7 cellular contexts compared by ENCODE assay signal in the genomic region with DNA sequence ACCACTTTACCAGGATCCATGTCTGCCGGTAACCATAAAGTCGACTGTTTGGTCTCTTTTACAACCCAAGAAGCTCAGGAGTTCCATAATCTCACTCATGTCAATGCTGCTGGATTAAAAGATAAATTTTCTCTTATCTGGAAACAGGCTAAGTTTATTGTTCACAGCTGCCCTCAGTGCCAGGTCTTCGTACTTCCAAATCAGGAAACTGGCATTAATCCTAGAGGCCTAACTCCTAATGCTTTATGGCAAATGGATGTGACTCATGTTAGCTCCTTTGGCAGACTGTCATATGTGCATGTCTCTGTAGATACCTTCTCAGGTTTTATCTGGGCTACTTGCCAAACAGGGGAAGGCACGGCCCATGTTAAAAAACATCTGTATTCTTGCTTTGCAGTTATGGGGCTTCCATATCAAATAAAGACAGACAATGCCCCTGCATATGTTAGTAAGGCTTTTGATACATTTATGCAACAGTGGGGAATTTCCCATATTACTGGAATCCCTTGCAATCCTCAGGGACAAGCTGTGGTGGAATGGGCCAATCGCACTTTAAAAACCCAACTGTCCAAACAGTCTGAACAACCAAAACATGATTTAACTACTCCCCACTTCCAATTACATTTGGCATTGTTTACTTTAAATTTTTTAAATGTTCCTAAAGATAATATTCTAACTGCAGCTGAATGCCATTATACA.
DNase-seq lines count a peak whose midpoint lies in the region; ATAC-seq and TF ChIP-seq lines count a peak whose summit lies in the region.
"Not testable (repeated sequence)": the region's sequence is repeated elsewhere in the genome, so short reads cannot be mapped to it uniquely, and the experiment has no call there.

No MANE protein-coding gene starts in this region.

- POLR2A ChIA-PET in Panc1 (lab: Charles Lee), result not testable (repeated sequence)

- TF ChIP-seq CTCF in Panc1 (IDR thresholded peaks at IDR 0.05); astrocyte of the spinal cord (IDR thresholded peaks at IDR 0.05; ENCODE audit: low read depth, low read length); epithelial cell of esophagus (IDR thresholded peaks at IDR 0.05; ENCODE audit: insufficient read depth, low read depth, low read length, missing control alignments); retinal pigment epithelial cell (conservative IDR thresholded peaks at IDR 0.05; ENCODE audit: low read depth, low read length): not testable (repeated sequence)

- not testable (repeated sequence) for H3K9me3 ChIP-seq in Panc1 (ENCODE audit: control insufficient read depth, insufficient read depth, low read depth, low read length)

- intact Hi-C loops in Panc1 (cut with micrococcal nuclease; ENCODE audit: unreplicated experiment), result not testable (repeated sequence)

- not testable (repeated sequence) for BruUV-seq in Panc1 (replicated peaks; lab: Mats Ljungman, UMichigan)

- in situ Hi-C loops in Panc1 (cut with HindIII; ENCODE audit: low pct_unique_long_range_greater_than_20kb, low sequenced_read_pairs); astrocyte of the spinal cord (cut with HindIII; ENCODE audit: low sequenced_read_pairs): not testable (repeated sequence)

- CTCF ChIA-PET in Panc1 (lab: Charles Lee), result not testable (repeated sequence)

- H3K4me1 ChIP-seq in Panc1 (ENCODE audit: control insufficient read depth, insufficient read depth, low read length), result not testable (repeated sequence)

- H3K4me3 ChIP-seq in Panc1 (ENCODE audit: low read depth in 2 of 2, low read length in 2 of 2); astrocyte of the spinal cord (ENCODE audit: low read depth, low read length); epithelial cell of esophagus (ENCODE audit: low read length); retinal pigment epithelial cell (ENCODE audit: low read length): not testable (repeated sequence)

- H3K27ac ChIP-seq in Panc1 (ENCODE audit: low read length), result not testable (repeated sequence)

- peak; percentile 3 for DNase-seq in DMS53 (lab: John Stamatoyannopoulos, UW)
- DNase-seq in HT1080 (ENCODE audit: low read depth), result peak; percentile 51
- DNase-seq in Panc1 (ENCODE audit: low read depth, low spot score), result peak; percentile 54
- peak; percentile 49 for DNase-seq in astrocyte of the spinal cord (ENCODE audit: low read depth, low spot score)
- peak; percentile 63 for DNase-seq in epithelial cell of esophagus (ENCODE audit: low read depth)
- peak; percentile 61 for DNase-seq in iris pigment epithelial cell (ENCODE audit: low read depth)
- peak; percentile 50 for DNase-seq in retinal pigment epithelial cell (ENCODE audit: low read depth)

- H3K36me3 ChIP-seq in Panc1 (ENCODE audit: control insufficient read depth, insufficient read depth, low read length), result not testable (repeated sequence)

- not testable (repeated sequence) for H3K27me3 ChIP-seq in Panc1 (ENCODE audit: control insufficient read depth, insufficient read depth, low read length)

- ATAC-seq in Panc1, result not testable (repeated sequence)

Comparison
In these comparisons a context has a peak if more than half of its experiments do, and no peak if none do; other contexts are left out.
1. DNase-seq: peak in every context shown above with its lines; median percentile 63 in epithelial cell of esophagus; 61 in iris pigment epithelial cell; 54 in Panc1; 51 in HT1080; 50 in retinal pigment epithelial cell; 49 in astrocyte of the spinal cord; 3 in DMS53.